8 cellular contexts compared by ENCODE assay signal in the genomic region with DNA sequence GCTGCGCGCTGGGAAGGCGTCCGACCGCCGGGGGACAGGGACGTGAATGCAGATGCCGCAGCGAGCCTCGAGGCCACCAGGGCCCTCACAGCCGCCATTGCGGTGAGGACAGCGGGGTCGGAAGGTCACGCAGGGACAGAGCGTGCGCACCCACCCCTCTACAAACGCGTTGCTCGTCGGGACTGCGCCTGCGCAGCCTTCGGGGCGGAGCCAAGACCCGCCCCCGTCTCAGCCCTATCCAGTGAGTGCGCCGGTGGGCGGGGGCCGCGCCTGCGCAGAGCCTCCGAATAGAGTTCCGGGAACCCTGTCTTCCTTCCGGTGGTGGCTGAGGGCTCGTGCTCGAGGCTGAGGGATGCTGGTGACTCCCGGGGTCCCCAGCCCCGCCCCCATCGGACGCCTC.
DNase-seq lines count a peak whose midpoint lies in the region; ATAC-seq and TF ChIP-seq lines count a peak whose summit lies in the region.
"Not testable (repeated sequence)": the region's sequence is repeated elsewhere in the genome, so short reads cannot be mapped to it uniquely, and the experiment has no call there.

No MANE protein-coding gene starts in this region.

- ATAC-seq in GM19467 (IDR thresholded peaks at IDR 0.05; ENCODE audit: unreplicated experiment) (peak; percentile 89), HG03196 (IDR thresholded peaks at IDR 0.05; ENCODE audit: unreplicated experiment) (peak; percentile 90)

- H3K4me3 ChIP-seq in SK-N-SH (ENCODE audit: low read depth in 2 of 2, low read length in 1 of 2) (peak overlapping the region in 1 of 2 experiments; percentile 37; a peak in 2 of 4 replicates), fibroblast of pulmonary artery (replicated peaks; ENCODE audit: low read depth, low read length) (peak overlapping the region; percentile 45)

- not testable (repeated sequence) for H3K27me3 ChIP-seq in SK-N-SH (ENCODE audit: insufficient read depth)

- not testable (repeated sequence) for TF ChIP-seq EP300 in SK-N-SH (IDR thresholded peaks at IDR 0.05; ENCODE audit: borderline replicate concordance in 1 of 2, low read depth in 1 of 2, low read length in 1 of 2)

- not testable (repeated sequence) for H3K9me2 ChIP-seq in SK-N-SH

- H3K4me2 ChIP-seq in SK-N-SH, result not testable (repeated sequence)

- not testable (repeated sequence) for H3K9me3 ChIP-seq in SK-N-SH

- not testable (repeated sequence) for TF ChIP-seq CTCF in SK-N-SH (IDR thresholded peaks at IDR 0.05); fibroblast of pulmonary artery (IDR thresholded peaks at IDR 0.05; ENCODE audit: low read length, missing control alignments)

- not testable (repeated sequence) for H2AFZ ChIP-seq in SK-N-SH (ENCODE audit: low read depth)

- H4K20me1 ChIP-seq in SK-N-SH (ENCODE audit: insufficient read depth), result not testable (repeated sequence)

- H3F3A ChIP-seq in SK-N-SH (replicated peaks; ENCODE audit: insufficient read depth), result not testable (repeated sequence)

- peak overlapping the region; percentile 53; the same call in 1 of the 2 replicates for H3K9ac ChIP-seq in SK-N-SH

- H3K36me3 ChIP-seq in SK-N-SH (replicated peaks in 1 of 2; ENCODE audit: control insufficient read depth in 1 of 2, insufficient read depth in 2 of 2, low read length in 1 of 2), result not testable (repeated sequence)

- H3K4me1 ChIP-seq in SK-N-SH (ENCODE audit: control insufficient read depth in 1 of 2, insufficient read depth in 2 of 2, low read depth in 1 of 2, low read length in 1 of 2), result not testable (repeated sequence)

- DNase-seq in Ammon's horn (ENCODE audit: low spot score), result peak; percentile 89
- DNase-seq in SK-N-SH, result not testable (repeated sequence)
- peak; percentile 96 for DNase-seq in activated gamma-delta T cell treated with anti-CD3 and anti-CD28 coated beads, Interleukin-2, amount 50 U/mL, for 16 hours (ENCODE audit: low read depth)
- DNase-seq in fibroblast of pulmonary artery (ENCODE audit: low read depth), result peak; percentile 80
- peak; percentile 97 for DNase-seq in mucosa of gallbladder (ENCODE audit: low spot score)
- peak; percentile 99 for DNase-seq in stimulated activated CD4-positive, alpha-beta T cell treated with anti-CD3 and anti-CD28 coated beads, Interleukin-4, amount 100 ng/mL, for 1 hour

- POLR2A ChIA-PET in SK-N-SH (lab: Yijun Ruan, JAX), result not testable (repeated sequence)

- TF ChIP-seq RAD21 in SK-N-SH (IDR thresholded peaks at IDR 0.05; ENCODE audit: low read length), result not testable (repeated sequence)

- H3K79me2 ChIP-seq in SK-N-SH (ENCODE audit: insufficient read depth), result not testable (repeated sequence)

- CTCF ChIA-PET in SK-N-SH (lab: Yijun Ruan, JAX), result not testable (repeated sequence)

- not testable (repeated sequence) for H3K27ac ChIP-seq in SK-N-SH (ENCODE audit: low read depth in 2 of 2, low read length in 1 of 2)

- 0% methylated on average over 25 of the region's 42 CpGs for WGBS in SK-N-SH (ENCODE audit: low lambda C conversion rate)

TF ChIP-seq in SK-N-SH, 30 proteins besides CTCF, POLR2A, EP300 and RAD21:
- peak; percentile 75 for TF ChIP-seq NRF1 (IDR thresholded peaks at IDR 0.05; ENCODE audit: low read depth, low read length)
- TF ChIP-seq GABPA (IDR thresholded peaks at IDR 0.05; ENCODE audit: low read depth), result peak; percentile 33; the same call in 1 of the 2 replicates
- peak; percentile 65 for TF ChIP-seq YY1 (IDR thresholded peaks at IDR 0.05; ENCODE audit: low read depth)
